ENCODE assay signal across 1 cellular context in the genomic region with DNA sequence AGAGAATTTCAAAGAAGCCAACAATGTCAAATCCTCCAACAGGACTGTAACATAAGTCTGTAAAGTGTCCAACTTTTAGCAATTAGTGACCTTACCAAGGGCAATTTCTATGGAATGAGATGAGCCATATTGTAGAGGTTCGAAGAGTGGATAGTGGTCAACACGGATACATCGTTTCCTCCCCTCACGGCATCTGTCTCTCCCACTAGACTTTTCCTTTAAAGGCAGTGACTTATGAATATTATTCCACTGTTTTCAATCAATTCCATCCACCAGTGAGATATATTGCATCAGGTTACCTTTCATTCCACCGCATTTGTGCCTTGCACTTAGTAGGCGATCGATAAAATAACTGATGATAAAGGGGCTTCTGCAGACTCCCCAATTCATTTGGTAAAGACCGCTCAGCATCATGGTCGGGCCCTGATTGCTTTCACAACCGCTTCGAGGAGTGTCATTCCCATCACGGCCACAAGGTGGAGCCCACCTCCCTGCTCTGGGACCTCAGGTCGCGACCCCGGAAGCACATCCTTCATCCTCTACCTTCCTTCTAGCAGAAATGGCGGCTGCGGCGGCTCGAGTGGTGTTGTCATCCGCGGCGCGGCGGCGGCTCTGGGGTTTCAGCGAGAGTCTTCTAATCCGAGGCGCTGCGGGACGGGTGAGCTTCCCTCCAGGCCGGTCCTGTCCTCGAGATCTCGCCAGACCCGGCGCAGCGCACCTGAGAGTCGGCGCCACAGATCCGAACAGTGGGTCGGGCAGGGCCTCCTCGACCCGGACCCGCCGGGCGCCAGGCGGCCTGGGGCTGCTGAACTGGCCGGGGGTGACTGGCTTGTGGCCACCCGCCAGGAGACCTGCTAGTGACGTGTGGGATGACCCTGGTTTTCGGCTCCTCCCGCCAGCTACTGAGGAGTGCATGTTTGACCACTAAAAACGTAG.
TF ChIP-seq lines count a peak whose summit lies in the region.

Gene PMPCB, plus strand, starts transcription at position 535 of the 936 bp plus-strand sequence. Its CDS starts 25 bp downstream, at position 560.

TF ChIP-seq in HepG2, 621 proteins besides CTCF, POLR2A, EP300 and RAD21 (continued from another document and continues in another):
- TF ChIP-seq ZNF609 (CRISPR knock-in tag; IDR thresholded peaks at IDR 0.05; ENCODE audit: borderline replicate concordance): peak; percentile 34; the same call in 1 of the 2 replicates
- peak; percentile 76 for TF ChIP-seq MED1 (CRISPR knock-in tag; IDR thresholded peaks at IDR 0.05)
- peak; percentile 98 for TF ChIP-seq KMT2B (CRISPR knock-in tag; IDR thresholded peaks at IDR 0.05)
- TF ChIP-seq RARG (CRISPR knock-in tag; IDR thresholded peaks at IDR 0.05; ENCODE audit: low read depth): no peak
- no peak for TF ChIP-seq FOXP1 (IDR thresholded peaks at IDR 0.05)
- TF ChIP-seq FOXP1 (CRISPR knock-in tag; IDR thresholded peaks at IDR 0.05): no peak
- TF ChIP-seq ZNF704 (CRISPR knock-in tag; IDR thresholded peaks at IDR 0.05; ENCODE audit: borderline replicate concordance): peak; percentile 84; the same call in 1 of the 2 replicates
- TF ChIP-seq FIP1L1 (IDR thresholded peaks at IDR 0.05; ENCODE audit: borderline replicate concordance, insufficient read depth, low read depth, low read length): no peak
- peak; percentile 88; the same call in 1 of the 2 replicates for TF ChIP-seq FOXC1 (CRISPR knock-in tag; IDR thresholded peaks at IDR 0.05; ENCODE audit: borderline replicate concordance)
- TF ChIP-seq ZNF230 (CRISPR knock-in tag; IDR thresholded peaks at IDR 0.05): 0 out of 2 replicates have a peak, but pooled peaks have one; percentile 64
- TF ChIP-seq, protein P1, sequence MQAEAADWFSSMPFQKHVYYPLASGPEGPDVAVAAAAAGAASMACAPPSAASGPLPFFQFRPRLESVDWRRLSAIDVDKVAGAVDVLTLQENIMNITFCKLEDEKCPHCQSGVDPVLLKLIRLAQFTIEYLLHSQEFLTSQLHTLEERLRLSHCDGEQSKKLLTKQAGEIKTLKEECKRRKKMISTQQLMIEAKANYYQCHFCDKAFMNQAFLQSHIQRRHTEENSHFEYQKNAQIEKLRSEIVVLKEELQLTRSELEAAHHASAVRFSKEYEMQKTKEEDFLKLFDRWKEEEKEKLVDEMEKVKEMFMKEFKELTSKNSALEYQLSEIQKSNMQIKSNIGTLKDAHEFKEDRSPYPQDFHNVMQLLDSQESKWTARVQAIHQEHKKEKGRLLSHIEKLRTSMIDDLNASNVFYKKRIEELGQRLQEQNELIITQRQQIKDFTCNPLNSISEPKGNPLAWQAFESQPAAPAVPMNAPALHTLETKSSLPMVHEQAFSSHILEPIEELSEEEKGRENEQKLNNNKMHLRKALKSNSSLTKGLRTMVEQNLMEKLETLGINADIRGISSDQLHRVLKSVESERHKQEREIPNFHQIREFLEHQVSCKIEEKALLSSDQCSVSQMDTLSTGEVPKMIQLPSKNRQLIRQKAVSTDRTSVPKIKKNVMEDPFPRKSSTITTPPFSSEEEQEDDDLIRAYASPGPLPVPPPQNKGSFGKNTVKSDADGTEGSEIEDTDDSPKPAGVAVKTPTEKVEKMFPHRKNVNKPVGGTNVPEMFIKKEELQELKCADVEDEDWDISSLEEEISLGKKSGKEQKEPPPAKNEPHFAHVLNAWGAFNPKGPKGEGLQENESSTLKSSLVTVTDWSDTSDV (CRISPR knock-in tag; IDR thresholded peaks at IDR 0.05): peak; percentile 78; the same call in 1 of the 2 replicates
- TF ChIP-seq, protein P2, sequence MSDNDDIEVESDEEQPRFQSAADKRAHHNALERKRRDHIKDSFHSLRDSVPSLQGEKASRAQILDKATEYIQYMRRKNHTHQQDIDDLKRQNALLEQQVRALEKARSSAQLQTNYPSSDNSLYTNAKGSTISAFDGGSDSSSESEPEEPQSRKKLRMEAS (IDR thresholded peaks at IDR 0.05): peak; percentile 81
- TF ChIP-seq GPN1 (CRISPR knock-in tag; IDR thresholded peaks at IDR 0.05; ENCODE audit: borderline replicate concordance): no peak
- TF ChIP-seq ZNF776 (CRISPR knock-in tag; IDR thresholded peaks at IDR 0.05): 0 out of 2 replicates have a peak, but pooled peaks have one; percentile 57
- TF ChIP-seq FOSL2 (CRISPR knock-in tag; IDR thresholded peaks at IDR 0.05): peak; percentile 64
- peak; percentile 74; the same call in 1 of the 2 replicates for TF ChIP-seq ZNF160 (CRISPR knock-in tag; IDR thresholded peaks at IDR 0.05)
- no peak for TF ChIP-seq HES4 (CRISPR knock-in tag; IDR thresholded peaks at IDR 0.05; ENCODE audit: borderline replicate concordance)
- TF ChIP-seq, protein P3, sequence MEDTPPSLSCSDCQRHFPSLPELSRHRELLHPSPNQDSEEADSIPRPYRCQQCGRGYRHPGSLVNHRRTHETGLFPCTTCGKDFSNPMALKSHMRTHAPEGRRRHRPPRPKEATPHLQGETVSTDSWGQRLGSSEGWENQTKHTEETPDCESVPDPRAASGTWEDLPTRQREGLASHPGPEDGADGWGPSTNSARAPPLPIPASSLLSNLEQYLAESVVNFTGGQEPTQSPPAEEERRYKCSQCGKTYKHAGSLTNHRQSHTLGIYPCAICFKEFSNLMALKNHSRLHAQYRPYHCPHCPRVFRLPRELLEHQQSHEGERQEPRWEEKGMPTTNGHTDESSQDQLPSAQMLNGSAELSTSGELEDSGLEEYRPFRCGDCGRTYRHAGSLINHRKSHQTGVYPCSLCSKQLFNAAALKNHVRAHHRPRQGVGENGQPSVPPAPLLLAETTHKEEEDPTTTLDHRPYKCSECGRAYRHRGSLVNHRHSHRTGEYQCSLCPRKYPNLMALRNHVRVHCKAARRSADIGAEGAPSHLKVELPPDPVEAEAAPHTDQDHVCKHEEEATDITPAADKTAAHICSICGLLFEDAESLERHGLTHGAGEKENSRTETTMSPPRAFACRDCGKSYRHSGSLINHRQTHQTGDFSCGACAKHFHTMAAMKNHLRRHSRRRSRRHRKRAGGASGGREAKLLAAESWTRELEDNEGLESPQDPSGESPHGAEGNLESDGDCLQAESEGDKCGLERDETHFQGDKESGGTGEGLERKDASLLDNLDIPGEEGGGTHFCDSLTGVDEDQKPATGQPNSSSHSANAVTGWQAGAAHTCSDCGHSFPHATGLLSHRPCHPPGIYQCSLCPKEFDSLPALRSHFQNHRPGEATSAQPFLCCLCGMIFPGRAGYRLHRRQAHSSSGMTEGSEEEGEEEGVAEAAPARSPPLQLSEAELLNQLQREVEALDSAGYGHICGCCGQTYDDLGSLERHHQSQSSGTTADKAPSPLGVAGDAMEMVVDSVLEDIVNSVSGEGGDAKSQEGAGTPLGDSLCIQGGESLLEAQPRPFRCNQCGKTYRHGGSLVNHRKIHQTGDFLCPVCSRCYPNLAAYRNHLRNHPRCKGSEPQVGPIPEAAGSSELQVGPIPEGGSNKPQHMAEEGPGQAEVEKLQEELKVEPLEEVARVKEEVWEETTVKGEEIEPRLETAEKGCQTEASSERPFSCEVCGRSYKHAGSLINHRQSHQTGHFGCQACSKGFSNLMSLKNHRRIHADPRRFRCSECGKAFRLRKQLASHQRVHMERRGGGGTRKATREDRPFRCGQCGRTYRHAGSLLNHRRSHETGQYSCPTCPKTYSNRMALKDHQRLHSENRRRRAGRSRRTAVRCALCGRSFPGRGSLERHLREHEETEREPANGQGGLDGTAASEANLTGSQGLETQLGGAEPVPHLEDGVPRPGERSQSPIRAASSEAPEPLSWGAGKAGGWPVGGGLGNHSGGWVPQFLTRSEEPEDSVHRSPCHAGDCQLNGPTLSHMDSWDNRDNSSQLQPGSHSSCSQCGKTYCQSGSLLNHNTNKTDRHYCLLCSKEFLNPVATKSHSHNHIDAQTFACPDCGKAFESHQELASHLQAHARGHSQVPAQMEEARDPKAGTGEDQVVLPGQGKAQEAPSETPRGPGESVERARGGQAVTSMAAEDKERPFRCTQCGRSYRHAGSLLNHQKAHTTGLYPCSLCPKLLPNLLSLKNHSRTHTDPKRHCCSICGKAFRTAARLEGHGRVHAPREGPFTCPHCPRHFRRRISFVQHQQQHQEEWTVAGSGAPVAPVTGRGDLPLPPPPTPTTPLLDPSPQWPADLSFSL (CRISPR knock-in tag; IDR thresholded peaks at IDR 0.05): no peak
- no peak for TF ChIP-seq ZKSCAN8 (CRISPR knock-in tag; IDR thresholded peaks at IDR 0.05; ENCODE audit: borderline replicate concordance)
- TF ChIP-seq HNF4G (IDR thresholded peaks at IDR 0.05; ENCODE audit: borderline replicate concordance, low read depth, low read length): no peak
- TF ChIP-seq HNF4G (CRISPR knock-in tag; IDR thresholded peaks at IDR 0.05; ENCODE audit: borderline replicate concordance, low read depth): no peak
- TF ChIP-seq CBX1 (IDR thresholded peaks at IDR 0.05; ENCODE audit: low read depth): no peak
- TF ChIP-seq CEBPZ (IDR thresholded peaks at IDR 0.05; ENCODE audit: low read length): no peak
- TF ChIP-seq CREB1 (IDR thresholded peaks at IDR 0.05): 0 out of 2 replicates have a peak, but pooled peaks have one; percentile 7
- peak; percentile 28; the same call in 1 of the 2 replicates for TF ChIP-seq CREB1 (CRISPR knock-in tag; IDR thresholded peaks at IDR 0.05)
- TF ChIP-seq ZSCAN29 (CRISPR knock-in tag; conservative IDR thresholded peaks at IDR 0.05): peak; percentile 61; the same call in 1 of the 2 replicates
- peak; percentile 60; the same call in 1 of the 2 replicates for TF ChIP-seq MEF2D (CRISPR knock-in tag; IDR thresholded peaks at IDR 0.05)
- TF ChIP-seq BCLAF1 (IDR thresholded peaks at IDR 0.05): no peak
